8 cellular contexts compared by ENCODE assay signal in the genomic region with DNA sequence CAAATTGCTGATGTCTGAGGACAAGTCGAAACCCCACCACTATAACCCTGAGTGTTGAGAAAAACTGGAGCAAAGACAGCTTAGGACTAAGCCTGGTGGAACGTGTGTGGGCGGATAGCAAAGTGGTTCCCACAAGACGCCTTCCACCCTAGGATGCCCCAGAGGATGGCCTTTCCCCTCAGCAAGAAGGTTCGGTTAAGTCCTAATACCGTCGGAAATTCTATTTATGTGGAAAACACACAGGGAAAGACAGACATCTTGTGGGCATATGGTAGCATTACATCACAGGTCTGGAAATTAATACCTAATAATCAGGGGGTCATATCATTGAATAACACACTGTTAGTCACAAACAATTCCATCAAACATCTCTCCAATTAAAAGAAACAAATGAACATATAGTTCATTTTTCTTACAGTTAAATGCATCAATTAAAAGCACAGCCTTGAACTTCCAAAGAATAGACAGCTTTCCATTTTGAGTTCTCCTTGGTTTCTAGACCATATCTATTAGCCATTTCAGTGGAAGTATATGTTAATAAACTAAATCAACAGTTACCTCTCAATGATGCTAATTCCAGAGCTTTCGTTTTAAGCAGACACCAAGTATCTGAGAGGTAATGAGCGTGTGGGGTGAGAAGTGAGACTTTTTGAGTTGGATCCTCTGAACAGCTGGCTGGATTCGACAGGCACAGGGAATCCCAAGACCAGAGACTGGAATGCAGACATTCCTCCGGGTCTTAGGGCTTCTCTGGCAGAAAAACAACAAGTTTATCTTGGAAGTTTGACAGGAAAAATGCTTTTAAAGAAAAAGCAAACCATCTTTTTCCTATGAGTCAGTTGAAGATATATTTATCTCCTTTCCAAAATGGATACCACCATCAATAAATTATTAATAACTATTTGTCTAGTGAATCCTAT. TPM values are rescaled to one million over a fixed set of nuclear protein-coding genes. Genes with fewer than 3 reads are reported as not detected.
DNase-seq lines count a peak whose midpoint lies in the region; ATAC-seq and TF ChIP-seq lines count a peak whose summit lies in the region.

No MANE protein-coding gene starts in this region.

- no peaks in the 10 kb centered on the region for H3K9me3 ChIP-seq in prostate gland

- H2AFZ ChIP-seq in KMS-11 (ENCODE audit: low read depth): peak overlapping the region; percentile 70

- H3K4me2 ChIP-seq in KMS-11: peak overlapping the region; percentile 72

- H3K27me3 ChIP-seq in KMS-11 (ENCODE audit: insufficient read depth, low read depth) (no peaks in the 10 kb centered on the region), prostate gland (replicated peaks; ENCODE audit: insufficient read depth) (no peaks in the 10 kb centered on the region)

- peaks cover 19% of the 10 kb centered on the region for H3K79me2 ChIP-seq in KMS-11 (ENCODE audit: insufficient read depth, low read depth)

- peak; percentile 77 for DNase-seq in DMS153 treated with DMSO at 0.1 percent for 48 hours (lab: John Stamatoyannopoulos, UW; ENCODE audit: unreplicated experiment)
- peak; percentile 85 for DNase-seq in RKO (ENCODE audit: low spot score)
- no peak for DNase-seq in epithelial cell of proximal tubule (ENCODE audit: low read depth)
- no peak for DNase-seq in prostate gland (ENCODE audit: low spot score)
- DNase-seq in stimulated activated CD4-positive, alpha-beta T cell treated with anti-CD3 and anti-CD28 coated beads, Interleukin-4, amount 100 ng/mL, for 4 hours: no peak

- intact Hi-C loops in prostate gland (cut with DNase I): loop anchor here (2.0 to 5.0 kb wide), 3 partner anchors 279 to 1213 kb away; a partner anchor contains a TSS

- 32% methylated on average over 11 of the region's 11 CpGs for WGBS in prostate gland

- TF ChIP-seq POLR2A in prostate gland (IDR thresholded peaks at IDR 0.05): no peak

- H3K9ac ChIP-seq in KMS-11: peak overlapping the region; percentile 33; the same call in 1 of the 2 replicates

- ATAC-seq in GM21360 (IDR thresholded peaks at IDR 0.05; ENCODE audit: unreplicated experiment): no peak
- no peak for ATAC-seq in HG03175 (IDR thresholded peaks at IDR 0.05; ENCODE audit: unreplicated experiment)

- H3K4me1 ChIP-seq in KMS-11 (ENCODE audit: low read depth, poor library complexity, severe bottlenecking): peaks cover 46% of the 10 kb centered on the region
- peaks cover 5% of the 10 kb centered on the region for H3K4me1 ChIP-seq in prostate gland (replicated peaks)

- H3K36me3 ChIP-seq in KMS-11 (ENCODE audit: insufficient read depth): no peaks in the 10 kb centered on the region
- H3K36me3 ChIP-seq in prostate gland: no peaks in the 10 kb centered on the region

- H3K27ac ChIP-seq in KMS-11: peak overlapping the region; percentile 47; the same call in 1 of the 2 replicates
- H3K27ac ChIP-seq in prostate gland: no peak overlapping the region

- H3K4me3 ChIP-seq in KMS-11 (IDR thresholded peaks at IDR 0.05; ENCODE audit: insufficient read depth, low read depth, low read length): no peak overlapping the region
- no peak overlapping the region for H3K4me3 ChIP-seq in epithelial cell of proximal tubule (ENCODE audit: low read depth, low read length)
- no peak overlapping the region for H3K4me3 ChIP-seq in prostate gland

- H4K20me1 ChIP-seq in KMS-11 (ENCODE audit: insufficient read depth): no peaks in the 10 kb centered on the region; the same call in 1 of the 2 replicates

- TF ChIP-seq CTCF in KMS-11 (conservative IDR thresholded peaks at IDR 0.05; ENCODE audit: low read depth, low read length): peak; percentile 87
- peak; percentile 85 for TF ChIP-seq CTCF in epithelial cell of proximal tubule (conservative IDR thresholded peaks at IDR 0.05; ENCODE audit: low read depth, low read length)
- TF ChIP-seq CTCF in prostate gland (IDR thresholded peaks at IDR 0.05): peak; percentile 14 to 79 (median 62)

RNA-seq across cellular contexts. Expression of a gene that starts 2.9 kb away (rescaled TPM):
- 16.1 and 19.1 TPM in 2 replicates for total RNA-seq in epithelial cell of proximal tubule
- 10 to 100 TPM; 21.0 to 25.9 TPM for total RNA-seq in prostate gland

Comparison
In these comparisons a context has a peak if more than half of its experiments do, and no peak if none do; other contexts are left out.
1. DNase-seq: peak in DMS153 treated with DMSO at 0.1 percent for 48 hours (single experiment) and RKO (single experiment); none in epithelial cell of proximal tubule (single experiment), prostate gland (single experiment) and stimulated activated CD4-positive, alpha-beta T cell treated with anti-CD3 and anti-CD28 coated beads, Interleukin-4, amount 100 ng/mL, for 4 hours (0 of 2).
2. Peak in every context shown above with its lines, with median percentiles within 50 percentile points of each other: CTCF ChIP-seq.